Comparison of ENCODE assay signal across 8 cellular contexts in the genomic region with DNA sequence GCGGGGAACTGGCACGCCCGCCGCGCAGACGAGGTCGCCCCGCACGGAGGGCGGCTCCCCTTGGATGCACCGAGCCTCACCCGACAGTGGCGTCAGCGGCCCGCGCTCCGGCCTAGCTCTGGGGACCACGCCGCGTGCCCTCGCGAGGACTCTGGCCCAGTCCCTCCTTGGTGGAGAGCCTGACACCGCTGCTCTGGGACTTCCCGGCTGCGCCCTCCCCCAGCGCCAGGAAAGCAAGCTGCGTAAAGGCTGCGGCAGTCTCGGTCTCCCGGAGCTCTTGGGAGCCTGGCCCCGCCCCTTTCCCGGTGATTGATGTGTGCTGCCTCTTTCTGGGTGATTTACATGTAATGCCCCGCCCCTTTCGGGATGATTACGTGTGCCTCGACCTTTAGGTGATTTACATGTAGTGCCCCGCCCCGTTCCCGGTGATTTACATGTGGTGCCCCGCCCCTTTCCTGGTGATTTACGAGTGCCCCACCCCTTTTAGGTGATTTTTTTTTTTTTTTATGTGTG. TPM values are rescaled to one million over a fixed set of nuclear protein-coding genes. Genes with fewer than 3 reads are reported as not detected.
DNase-seq lines count a peak whose midpoint lies in the region; ATAC-seq and TF ChIP-seq lines count a peak whose summit lies in the region.

A gene (minus strand): TSS at position 248 of the 513 bp plus-strand sequence. CDS start 252 bp downstream, outside the sequence.

- no peaks in the 10 kb centered on the region for H3K27me3 ChIP-seq in lung (ENCODE audit: control insufficient read depth, insufficient read depth)

- H3K4me3 ChIP-seq in lung: peak within 1 kb of the TSS; percentile 63

- H3K9me3 ChIP-seq in lung (ENCODE audit: control insufficient read depth in 2 of 2, insufficient read depth in 1 of 2, low read length in 1 of 2): no peaks in the 10 kb centered on the region

- H3K36me3 ChIP-seq in lung (ENCODE audit: control insufficient read depth in 2 of 2, insufficient read depth in 2 of 2, low read length in 2 of 2): peaks cover 7 to 35% of the 10 kb centered on the region in 2 donors

- H3K4me1 ChIP-seq in lung (ENCODE audit: control insufficient read depth in 2 of 2, insufficient read depth in 2 of 2, low read length in 2 of 2): peaks cover 0 to 19% of the 10 kb centered on the region in 2 donors

- WGBS in lung, 2 donors: 0% methylated on average over 34 to 41 of the region's 41 CpGs

- TF ChIP-seq CTCF in lung (IDR thresholded peaks at IDR 0.05; ENCODE audit: control extremely low read depth, extremely low read depth): no peak

- peak within 1 kb of the TSS; percentile 94 to 98 for H3K27ac ChIP-seq in lung (ENCODE audit: low read depth in 1 of 2, low read length in 1 of 2)

- ATAC-seq in GM19395 (IDR thresholded peaks at IDR 0.05; ENCODE audit: unreplicated experiment) (peak; percentile 61), HG03521 (IDR thresholded peaks at IDR 0.05; ENCODE audit: unreplicated experiment) (peak; percentile 52), lung (ENCODE audit: insufficient read depth, low FRiP score) (peak; percentile 76)

- DNase-seq in C1 segment of cervical spinal cord (lab: John Stamatoyannopoulos, UW) (peak; percentile 11 to 95 (median 80)), NCI-H82 treated with DMSO at 0.1 percent for 48 hours (lab: John Stamatoyannopoulos, UW; ENCODE audit: unreplicated experiment) (peak; percentile 85), lung (ENCODE audit: low spot score) (peak; percentile 99)
- DNase-seq in activated CD8-positive, alpha-beta memory T cell treated with anti-CD3 and anti-CD28 coated beads for 1 hour (ENCODE audit: extremely low read depth in 1 of 2, low read depth in 1 of 2): peak; percentile 82 to 84
- DNase-seq in effector CD4-positive, alpha-beta T cell: peak; percentile 89
- DNase-seq in stimulated activated CD4-positive, alpha-beta T cell treated with anti-CD3 and anti-CD28 coated beads, TNF-alpha, amount 100 ng/mL, for 24 hours (ENCODE audit: low read depth in 3 of 3): peak; percentile 92 to 98 (median 94)

RNA-seq across cellular contexts. Expression of the gene that starts here (rescaled TPM):
- total RNA-seq in lung: 10 to 100 TPM in 1 of 2 donors, 1 to 10 TPM in 1; 1.8 to 13.8 TPM
- polyA plus RNA-seq in lung: 10 to 100 TPM in 1 of 2 donors, 1 to 10 TPM in 1; 4.6 to 11.9 TPM

Comparison
In these comparisons a context has a peak if more than half of its experiments do, and no peak if none do; other contexts are left out.
1. Peak in every context shown above with its lines: DNase-seq, ATAC-seq, H3K4me3 ChIP-seq and H3K27ac ChIP-seq.